In genomic region chr1:200038645-200038986, GRCh38 we compare ENCODE assay signal across 9 cellular contexts. TPM values are rescaled to one million over a fixed set of nuclear protein-coding genes. Genes with fewer than 3 reads are reported as not detected.
DNase-seq lines count a peak whose midpoint lies in the region; ATAC-seq lines count a peak whose summit lies in the region.
"Had no signal": no experiment of that assay in that cellular context is flagged by ENCODE, and none has a peak within 500 bp of the region (broad histone marks: within the 10 kb centered on the region; RNA-seq: fewer than 3 reads in every experiment).

No MANE protein-coding gene starts in this region.

- peaks cover 51% of the 10 kb centered on the region for H3K4me1 Mint-ChIP-seq in dendritic cell treated with granulocyte-macrophage colony-stimulating factor and Interleukin-4, amounts not matched to agents 40 ng/mL and 50 ng/mL, for 4 days (ENCODE audit: low read depth)
- H3K4me1 Mint-ChIP-seq in naive B cell = peaks cover 38 to 61% (median 42%) of the 10 kb centered on the region in 3 donors

- H3K9me3 Mint-ChIP-seq in dendritic cell treated with granulocyte-macrophage colony-stimulating factor and Interleukin-4, amounts not matched to agents 40 ng/mL and 50 ng/mL, for 4 days = no peaks in the 10 kb centered on the region
- H3K9me3 Mint-ChIP-seq in naive B cell = peaks cover 0 to 4% (median 0%) of the 10 kb centered on the region in 7 donors

- 12% methylated on average over 20 of the region's 20 CpGs for WGBS in right cardiac atrium

- ATAC-seq in right cardiac atrium = peak in 1 of 2 donors; percentile 7
- ATAC-seq in naive B cell (ENCODE audit: low read depth in 2 of 2) = peak in 1 of 2 donors; percentile 13
- ATAC-seq in HG02970 (IDR thresholded peaks at IDR 0.05; ENCODE audit: low FRiP score, unreplicated experiment) = no peak

- peak overlapping the region; percentile 31 for H3K4me3 ChIP-seq in right cardiac atrium (ENCODE audit: low read length)

- H3K4me3 Mint-ChIP-seq in dendritic cell treated with granulocyte-macrophage colony-stimulating factor and Interleukin-4, amounts not matched to agents 40 ng/mL and 50 ng/mL, for 4 days = peak overlapping the region; percentile 85
- H3K4me3 Mint-ChIP-seq in naive B cell = peak overlapping the region; percentile 63 to 88 (median 82)
- H3K4me3 Mint-ChIP-seq: activated CD8-positive, alpha-beta T cell treated with anti-CD3 and anti-CD28 coated beads, Interleukin-2, amount 10 ng/mL, durations not matched to agents 7 days and 5 days had no signal

- DNase-seq in right cardiac atrium (no peak), cardiac septum (ENCODE audit: low spot score) (no peak), naive B cell (no peak), OCI-M2 (lab: John Stamatoyannopoulos, UW; ENCODE audit: unreplicated experiment) (no peak), inferior parietal cortex (ENCODE audit: extremely low spot score) (no peak), amniotic stem cell (lab: John Stamatoyannopoulos, UW) (no peak)

- no peak overlapping the region for H3K27ac Mint-ChIP-seq in dendritic cell treated with granulocyte-macrophage colony-stimulating factor and Interleukin-4, amounts not matched to agents 40 ng/mL and 50 ng/mL, for 4 days
- H3K27ac Mint-ChIP-seq in naive B cell = peak overlapping the region in 1 of 6 donors; percentile 4
- H3K27ac Mint-ChIP-seq: activated CD8-positive, alpha-beta T cell treated with anti-CD3 and anti-CD28 coated beads, Interleukin-2, amount 10 ng/mL, durations not matched to agents 7 days and 5 days had no signal

- no peaks in the 10 kb centered on the region for H3K27me3 ChIP-seq in right cardiac atrium (ENCODE audit: control insufficient read depth, insufficient read depth)

- H3K27me3 Mint-ChIP-seq in dendritic cell treated with granulocyte-macrophage colony-stimulating factor and Interleukin-4, amounts not matched to agents 40 ng/mL and 50 ng/mL, for 4 days = peaks cover 43% of the 10 kb centered on the region
- H3K27me3 Mint-ChIP-seq in naive B cell = peaks cover 0 to 64% (median 60%) of the 10 kb centered on the region in 3 donors

- H3K27ac ChIP-seq in right cardiac atrium (ENCODE audit: low read length) = no peak overlapping the region

- H3K36me3 Mint-ChIP-seq in dendritic cell treated with granulocyte-macrophage colony-stimulating factor and Interleukin-4, amounts not matched to agents 40 ng/mL and 50 ng/mL, for 4 days (ENCODE audit: low read depth) = no peaks in the 10 kb centered on the region
- no peaks in the 10 kb centered on the region for H3K36me3 Mint-ChIP-seq in naive B cell

- H3K9me3 ChIP-seq in right cardiac atrium (ENCODE audit: control insufficient read depth, low read length) = no peaks in the 10 kb centered on the region

- no peaks in the 10 kb centered on the region for H3K4me1 ChIP-seq in right cardiac atrium (ENCODE audit: control insufficient read depth, insufficient read depth, low read length)

- intact Hi-C loops in right cardiac atrium (cut with DNase I) (loop anchor here in 1 of 4 donors (2.0 kb wide), 1 partner anchor 40 kb away; no protein-coding TSS in a partner anchor), cardiac septum (cut with DNase I) (no loop called here)
- intact Hi-C loops in dendritic cell treated with granulocyte-macrophage colony-stimulating factor and Interleukin-4, amounts not matched to agents 40 ng/mL and 50 ng/mL, for 4 days (cut with micrococcal nuclease) = loop anchor here (10.0 kb wide), 1 partner anchor 354 kb away; no protein-coding TSS in a partner anchor

RNA-seq across cellular contexts. Expression of gene NR5A2, which starts 11.1 kb away (rescaled TPM):
- total RNA-seq in right cardiac atrium (under 1 TPM; 0.32 to 0.58 (median 0.50) TPM), cardiac septum (0.89 TPM)
- polyA plus RNA-seq in right cardiac atrium (0.52 TPM), naive B cell (ENCODE audit: low read depth in 6 of 6) (not detected)
- total RNA-seq: activated CD8-positive, alpha-beta T cell treated with anti-CD3 and anti-CD28 coated beads, Interleukin-2, amount 10 ng/mL, durations not matched to agents 7 days and 5 days had no signal
